ENCODE assay signal across 1 cellular context in genomic region chr6:36546958-36547645, GRCh38.
TF ChIP-seq lines count a peak whose summit lies in the region.

STK38 (minus strand) TSS chr6:36547479; CDS start chr6:36540202, 7,277 bp downstream.

TF ChIP-seq in HepG2, 621 proteins besides CTCF, POLR2A, EP300 and RAD21 (continued from another document and continues in another):
- TF ChIP-seq, protein P1, sequence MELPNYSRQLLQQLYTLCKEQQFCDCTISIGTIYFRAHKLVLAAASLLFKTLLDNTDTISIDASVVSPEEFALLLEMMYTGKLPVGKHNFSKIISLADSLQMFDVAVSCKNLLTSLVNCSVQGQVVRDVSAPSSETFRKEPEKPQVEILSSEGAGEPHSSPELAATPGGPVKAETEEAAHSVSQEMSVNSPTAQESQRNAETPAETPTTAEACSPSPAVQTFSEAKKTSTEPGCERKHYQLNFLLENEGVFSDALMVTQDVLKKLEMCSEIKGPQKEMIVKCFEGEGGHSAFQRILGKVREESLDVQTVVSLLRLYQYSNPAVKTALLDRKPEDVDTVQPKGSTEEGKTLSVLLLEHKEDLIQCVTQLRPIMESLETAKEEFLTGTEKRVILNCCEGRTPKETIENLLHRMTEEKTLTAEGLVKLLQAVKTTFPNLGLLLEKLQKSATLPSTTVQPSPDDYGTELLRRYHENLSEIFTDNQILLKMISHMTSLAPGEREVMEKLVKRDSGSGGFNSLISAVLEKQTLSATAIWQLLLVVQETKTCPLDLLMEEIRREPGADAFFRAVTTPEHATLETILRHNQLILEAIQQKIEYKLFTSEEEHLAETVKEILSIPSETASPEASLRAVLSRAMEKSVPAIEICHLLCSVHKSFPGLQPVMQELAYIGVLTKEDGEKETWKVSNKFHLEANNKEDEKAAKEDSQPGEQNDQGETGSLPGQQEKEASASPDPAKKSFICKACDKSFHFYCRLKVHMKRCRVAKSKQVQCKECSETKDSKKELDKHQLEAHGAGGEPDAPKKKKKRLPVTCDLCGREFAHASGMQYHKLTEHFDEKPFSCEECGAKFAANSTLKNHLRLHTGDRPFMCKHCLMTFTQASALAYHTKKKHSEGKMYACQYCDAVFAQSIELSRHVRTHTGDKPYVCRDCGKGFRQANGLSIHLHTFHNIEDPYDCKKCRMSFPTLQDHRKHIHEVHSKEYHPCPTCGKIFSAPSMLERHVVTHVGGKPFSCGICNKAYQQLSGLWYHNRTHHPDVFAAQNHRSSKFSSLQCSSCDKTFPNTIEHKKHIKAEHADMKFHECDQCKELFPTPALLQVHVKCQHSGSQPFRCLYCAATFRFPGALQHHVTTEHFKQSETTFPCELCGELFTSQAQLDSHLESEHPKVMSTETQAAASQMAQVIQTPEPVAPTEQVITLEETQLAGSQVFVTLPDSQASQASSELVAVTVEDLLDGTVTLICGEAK (IDR thresholded peaks at IDR 0.05), result no peak
- TF ChIP-seq, protein P1 (CRISPR knock-in tag; IDR thresholded peaks at IDR 0.05), result no peak; the same call in 1 of the 2 replicates
- TF ChIP-seq, protein P2, sequence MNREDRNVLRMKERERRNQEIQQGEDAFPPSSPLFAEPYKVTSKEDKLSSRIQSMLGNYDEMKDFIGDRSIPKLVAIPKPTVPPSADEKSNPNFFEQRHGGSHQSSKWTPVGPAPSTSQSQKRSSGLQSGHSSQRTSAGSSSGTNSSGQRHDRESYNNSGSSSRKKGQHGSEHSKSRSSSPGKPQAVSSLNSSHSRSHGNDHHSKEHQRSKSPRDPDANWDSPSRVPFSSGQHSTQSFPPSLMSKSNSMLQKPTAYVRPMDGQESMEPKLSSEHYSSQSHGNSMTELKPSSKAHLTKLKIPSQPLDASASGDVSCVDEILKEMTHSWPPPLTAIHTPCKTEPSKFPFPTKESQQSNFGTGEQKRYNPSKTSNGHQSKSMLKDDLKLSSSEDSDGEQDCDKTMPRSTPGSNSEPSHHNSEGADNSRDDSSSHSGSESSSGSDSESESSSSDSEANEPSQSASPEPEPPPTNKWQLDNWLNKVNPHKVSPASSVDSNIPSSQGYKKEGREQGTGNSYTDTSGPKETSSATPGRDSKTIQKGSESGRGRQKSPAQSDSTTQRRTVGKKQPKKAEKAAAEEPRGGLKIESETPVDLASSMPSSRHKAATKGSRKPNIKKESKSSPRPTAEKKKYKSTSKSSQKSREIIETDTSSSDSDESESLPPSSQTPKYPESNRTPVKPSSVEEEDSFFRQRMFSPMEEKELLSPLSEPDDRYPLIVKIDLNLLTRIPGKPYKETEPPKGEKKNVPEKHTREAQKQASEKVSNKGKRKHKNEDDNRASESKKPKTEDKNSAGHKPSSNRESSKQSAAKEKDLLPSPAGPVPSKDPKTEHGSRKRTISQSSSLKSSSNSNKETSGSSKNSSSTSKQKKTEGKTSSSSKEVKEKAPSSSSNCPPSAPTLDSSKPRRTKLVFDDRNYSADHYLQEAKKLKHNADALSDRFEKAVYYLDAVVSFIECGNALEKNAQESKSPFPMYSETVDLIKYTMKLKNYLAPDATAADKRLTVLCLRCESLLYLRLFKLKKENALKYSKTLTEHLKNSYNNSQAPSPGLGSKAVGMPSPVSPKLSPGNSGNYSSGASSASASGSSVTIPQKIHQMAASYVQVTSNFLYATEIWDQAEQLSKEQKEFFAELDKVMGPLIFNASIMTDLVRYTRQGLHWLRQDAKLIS (CRISPR knock-in tag; IDR thresholded peaks at IDR 0.05), result no peak
- TF ChIP-seq ARID2 (CRISPR knock-in tag; IDR thresholded peaks at IDR 0.05; ENCODE audit: borderline replicate concordance), result 0 out of 2 replicates have a peak, but pooled peaks have one; percentile 52
- TF ChIP-seq HNRNPK (IDR thresholded peaks at IDR 0.05; ENCODE audit: low read depth, low read length, poor library complexity, severe bottlenecking), result peak; percentile 84
- peak; percentile 84; the same call in 1 of the 2 replicates for TF ChIP-seq ZNF678 (CRISPR knock-in tag; IDR thresholded peaks at IDR 0.05)
- no peak for TF ChIP-seq SP2 (CRISPR knock-in tag; IDR thresholded peaks at IDR 0.05)
- TF ChIP-seq, protein P3, sequence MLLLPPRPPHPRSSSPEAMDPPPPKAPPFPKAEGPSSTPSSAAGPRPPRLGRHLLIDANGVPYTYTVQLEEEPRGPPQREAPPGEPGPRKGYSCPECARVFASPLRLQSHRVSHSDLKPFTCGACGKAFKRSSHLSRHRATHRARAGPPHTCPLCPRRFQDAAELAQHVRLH (CRISPR knock-in tag; IDR thresholded peaks at IDR 0.05; ENCODE audit: borderline replicate concordance, low read depth), result peak; percentile 67; the same call in 1 of the 2 replicates
- peak; percentile 72; the same call in 1 of the 2 replicates for TF ChIP-seq KLF6 (CRISPR knock-in tag; IDR thresholded peaks at IDR 0.05)
- TF ChIP-seq DPF2 (CRISPR knock-in tag; IDR thresholded peaks at IDR 0.05; ENCODE audit: borderline replicate concordance, low read depth), result no peak
- peak; percentile 65; the same call in 1 of the 2 replicates for TF ChIP-seq HIVEP1 (CRISPR knock-in tag; IDR thresholded peaks at IDR 0.05)
- TF ChIP-seq ZNF773 (CRISPR knock-in tag; IDR thresholded peaks at IDR 0.05; ENCODE audit: borderline replicate concordance), result peak; percentile 70; the same call in 1 of the 2 replicates
- TF ChIP-seq, protein P4, sequence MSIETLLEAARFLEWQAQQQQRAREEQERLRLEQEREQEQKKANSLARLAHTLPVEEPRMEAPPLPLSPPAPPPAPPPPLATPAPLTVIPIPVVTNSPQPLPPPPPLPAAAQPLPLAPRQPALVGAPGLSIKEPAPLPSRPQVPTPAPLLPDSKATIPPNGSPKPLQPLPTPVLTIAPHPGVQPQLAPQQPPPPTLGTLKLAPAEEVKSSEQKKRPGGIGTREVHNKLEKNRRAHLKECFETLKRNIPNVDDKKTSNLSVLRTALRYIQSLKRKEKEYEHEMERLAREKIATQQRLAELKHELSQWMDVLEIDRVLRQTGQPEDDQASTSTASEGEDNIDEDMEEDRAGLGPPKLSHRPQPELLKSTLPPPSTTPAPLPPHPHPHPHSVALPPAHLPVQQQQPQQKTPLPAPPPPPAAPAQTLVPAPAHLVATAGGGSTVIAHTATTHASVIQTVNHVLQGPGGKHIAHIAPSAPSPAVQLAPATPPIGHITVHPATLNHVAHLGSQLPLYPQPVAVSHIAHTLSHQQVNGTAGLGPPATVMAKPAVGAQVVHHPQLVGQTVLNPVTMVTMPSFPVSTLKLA (IDR thresholded peaks at IDR 0.05), result no peak
- TF ChIP-seq, protein P5, sequence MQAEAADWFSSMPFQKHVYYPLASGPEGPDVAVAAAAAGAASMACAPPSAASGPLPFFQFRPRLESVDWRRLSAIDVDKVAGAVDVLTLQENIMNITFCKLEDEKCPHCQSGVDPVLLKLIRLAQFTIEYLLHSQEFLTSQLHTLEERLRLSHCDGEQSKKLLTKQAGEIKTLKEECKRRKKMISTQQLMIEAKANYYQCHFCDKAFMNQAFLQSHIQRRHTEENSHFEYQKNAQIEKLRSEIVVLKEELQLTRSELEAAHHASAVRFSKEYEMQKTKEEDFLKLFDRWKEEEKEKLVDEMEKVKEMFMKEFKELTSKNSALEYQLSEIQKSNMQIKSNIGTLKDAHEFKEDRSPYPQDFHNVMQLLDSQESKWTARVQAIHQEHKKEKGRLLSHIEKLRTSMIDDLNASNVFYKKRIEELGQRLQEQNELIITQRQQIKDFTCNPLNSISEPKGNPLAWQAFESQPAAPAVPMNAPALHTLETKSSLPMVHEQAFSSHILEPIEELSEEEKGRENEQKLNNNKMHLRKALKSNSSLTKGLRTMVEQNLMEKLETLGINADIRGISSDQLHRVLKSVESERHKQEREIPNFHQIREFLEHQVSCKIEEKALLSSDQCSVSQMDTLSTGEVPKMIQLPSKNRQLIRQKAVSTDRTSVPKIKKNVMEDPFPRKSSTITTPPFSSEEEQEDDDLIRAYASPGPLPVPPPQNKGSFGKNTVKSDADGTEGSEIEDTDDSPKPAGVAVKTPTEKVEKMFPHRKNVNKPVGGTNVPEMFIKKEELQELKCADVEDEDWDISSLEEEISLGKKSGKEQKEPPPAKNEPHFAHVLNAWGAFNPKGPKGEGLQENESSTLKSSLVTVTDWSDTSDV (CRISPR knock-in tag; IDR thresholded peaks at IDR 0.05), result no peak
- no peak for TF ChIP-seq MAFG (CRISPR knock-in tag; IDR thresholded peaks at IDR 0.05)
- peak; percentile 37; the same call in 1 of the 2 replicates for TF ChIP-seq GMEB1 (CRISPR knock-in tag; IDR thresholded peaks at IDR 0.05; ENCODE audit: borderline replicate concordance)
- TF ChIP-seq, protein P6, sequence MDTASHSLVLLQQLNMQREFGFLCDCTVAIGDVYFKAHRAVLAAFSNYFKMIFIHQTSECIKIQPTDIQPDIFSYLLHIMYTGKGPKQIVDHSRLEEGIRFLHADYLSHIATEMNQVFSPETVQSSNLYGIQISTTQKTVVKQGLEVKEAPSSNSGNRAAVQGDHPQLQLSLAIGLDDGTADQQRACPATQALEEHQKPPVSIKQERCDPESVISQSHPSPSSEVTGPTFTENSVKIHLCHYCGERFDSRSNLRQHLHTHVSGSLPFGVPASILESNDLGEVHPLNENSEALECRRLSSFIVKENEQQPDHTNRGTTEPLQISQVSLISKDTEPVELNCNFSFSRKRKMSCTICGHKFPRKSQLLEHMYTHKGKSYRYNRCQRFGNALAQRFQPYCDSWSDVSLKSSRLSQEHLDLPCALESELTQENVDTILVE (CRISPR knock-in tag; IDR thresholded peaks at IDR 0.05), result 0 out of 2 replicates have a peak, but pooled peaks have one; percentile 65
- no peak for TF ChIP-seq ZNF136 (CRISPR knock-in tag; IDR thresholded peaks at IDR 0.05; ENCODE audit: low read depth)
- TF ChIP-seq ZBTB10 (CRISPR knock-in tag; IDR thresholded peaks at IDR 0.05; ENCODE audit: borderline replicate concordance), result no peak
- TF ChIP-seq NFE2L2 (IDR thresholded peaks at IDR 0.05; ENCODE audit: low read length), result no peak
